23 cellular contexts compared by ENCODE assay signal in the genomic region with DNA sequence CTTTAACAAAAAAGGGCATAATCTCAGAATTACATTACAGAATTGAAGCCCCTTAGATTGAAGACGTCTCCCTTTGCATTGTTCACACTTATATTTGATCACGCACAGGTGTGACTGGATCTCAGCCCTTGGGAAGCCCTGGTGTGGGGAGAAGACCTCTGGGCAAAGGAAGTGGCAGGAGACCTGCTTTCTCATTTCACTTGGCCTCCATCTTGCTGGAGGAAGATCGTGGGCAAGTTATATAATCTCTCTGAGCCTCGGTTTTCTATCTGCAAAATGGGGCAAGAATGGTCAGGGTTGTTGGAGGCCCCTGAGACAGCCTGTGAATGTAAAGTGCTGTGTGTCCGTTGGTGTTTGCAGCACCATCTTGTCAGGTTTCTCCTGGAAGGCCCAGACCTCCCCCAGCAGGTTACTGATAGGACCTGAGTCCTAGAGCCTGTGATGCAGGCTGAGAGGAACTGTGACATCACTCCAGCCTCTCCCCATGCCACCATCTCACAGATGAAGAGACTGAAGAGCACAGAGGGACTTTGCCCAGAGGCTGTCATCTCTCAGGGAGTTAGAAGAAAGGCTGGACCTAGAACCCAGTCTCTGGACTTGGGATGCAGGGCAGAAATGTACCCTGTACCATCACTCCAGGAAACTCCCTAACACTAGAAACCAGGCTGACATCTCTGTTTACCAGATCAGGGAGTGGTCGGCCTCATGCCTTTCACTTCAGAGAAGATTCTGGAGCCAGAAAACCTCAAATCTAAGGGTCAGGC. TPM values are rescaled to one million over a fixed set of nuclear protein-coding genes. Genes with fewer than 3 reads are reported as not detected.
"Had no signal": no experiment of that assay in that cellular context is flagged by ENCODE, and none has a peak within 500 bp of the region (broad histone marks: within the 10 kb centered on the region; RNA-seq: fewer than 3 reads in every experiment).

No MANE protein-coding gene starts in this region.

- H3K27ac Mint-ChIP-seq: activated CD4-positive, alpha-beta memory T cell treated with anti-CD3 and anti-CD28 coated beads for 36 hours; activated naive CD4-positive, alpha-beta T cell treated with anti-CD3 and anti-CD28 coated beads, Interleukin-2, amount 50 U/mL, for 24 hours; memory B cell; T-helper 1 cell treated with Interleukin-12 subunit alpha and Interleukin-12 subunit beta and Interleukin-4 antibody, amounts not matched to agents 30 μg/mL and 1 μg/mL, for 36 hours; WTC11 had no signal

- H3K4me1 ChIP-seq: prostate gland had no signal

- H3K9me3 ChIP-seq: esophagus squamous epithelium, gastrocnemius medialis, prostate gland, thyroid gland had no signal

- H3K27ac ChIP-seq: esophagus squamous epithelium, gastrocnemius medialis, prostate gland had no signal

- H3K27me3 ChIP-seq: dorsolateral prefrontal cortex, gastrocnemius medialis, thyroid gland had no signal

- H3K9me3 Mint-ChIP-seq: activated CD4-positive, alpha-beta memory T cell treated with anti-CD3 and anti-CD28 coated beads for 36 hours; activated naive CD4-positive, alpha-beta T cell treated with anti-CD3 and anti-CD28 coated beads, Interleukin-2, amount 50 U/mL, for 24 hours; brain; memory B cell; T-helper 1 cell treated with Interleukin-12 subunit alpha and Interleukin-12 subunit beta and Interleukin-4 antibody, amounts not matched to agents 30 μg/mL and 1 μg/mL, for 36 hours; WTC11 had no signal

- DNase-seq: activated CD4-positive, alpha-beta memory T cell treated with anti-CD3 and anti-CD28 coated beads for 36 hours; activated effector memory CD4-positive, alpha-beta T cell treated with anti-CD3 and anti-CD28 coated beads, Interleukin-2, amount 50 U/mL, for 16 hours; aorta; esophagus squamous epithelium; gastrocnemius medialis; hypothalamus; stimulated activated CD4-positive, alpha-beta T cell treated with anti-CD3 and anti-CD28 coated beads, Interleukin-12 subunit alpha, Interleukin-12 subunit beta, amount 100 ng/mL, for 4 hours; stimulated activated CD4-positive, alpha-beta T cell treated with anti-CD3 and anti-CD28 coated beads, Interleukin-4, amount 100 ng/mL, for 4 hours; stimulated activated naive CD8-positive, alpha-beta T cell treated with anti-CD3 and anti-CD28 coated beads, Interleukin-15, Interleukin-2, amounts not matched to agents 100 U/mL and 50 U/mL, for 24 hours; T1000; thyroid gland had no signal

- H3K36me3 Mint-ChIP-seq: WTC11 had no signal

- H3K4me3 ChIP-seq: dorsolateral prefrontal cortex, esophagus squamous epithelium, gastrocnemius medialis, prostate gland, thyroid gland had no signal

- H3K36me3 ChIP-seq: prostate gland had no signal

- ATAC-seq: gastrocnemius medialis; stimulated activated naive CD8-positive, alpha-beta T cell treated with anti-CD3 and anti-CD28 coated beads, Interleukin-15, Interleukin-2, amounts not matched to agents 100 U/mL and 50 U/mL, for 24 hours; WTC11 had no signal

RNA-seq across cellular contexts. Expression of a gene that starts 1.1 kb away (rescaled TPM):
- total RNA-seq: aorta, esophagus squamous epithelium, osteocyte, subcutaneous adipose tissue, ureter had no signal

RNA-seq across cellular contexts. Expression of a gene that starts 8.8 kb away (rescaled TPM):
- total RNA-seq: activated CD4-positive, alpha-beta memory T cell treated with anti-CD3 and anti-CD28 coated beads for 36 hours; aorta; dorsolateral prefrontal cortex; esophagus squamous epithelium; lower leg skin; mononuclear cell; osteocyte; prostate gland; subcutaneous adipose tissue; thyroid gland had no signal

RNA-seq across cellular contexts. Expression of a gene that starts 15.4 kb away (rescaled TPM):
- total RNA-seq: activated CD4-positive, alpha-beta memory T cell treated with anti-CD3 and anti-CD28 coated beads for 36 hours; aorta; dorsolateral prefrontal cortex; esophagus squamous epithelium; lower leg skin; mononuclear cell; osteocyte; prostate gland; subcutaneous adipose tissue; thyroid gland; ureter; WTC11 had no signal

RNA-seq across cellular contexts. Expression of a gene that starts 46.8 kb away (rescaled TPM):
- total RNA-seq: activated CD4-positive, alpha-beta memory T cell treated with anti-CD3 and anti-CD28 coated beads for 36 hours; aorta; esophagus squamous epithelium; lower leg skin; mononuclear cell; osteocyte; subcutaneous adipose tissue; thyroid gland; ureter had no signal
- polyA plus RNA-seq: aorta had no signal
